8 cellular contexts compared by ENCODE assay signal in the genomic region with DNA sequence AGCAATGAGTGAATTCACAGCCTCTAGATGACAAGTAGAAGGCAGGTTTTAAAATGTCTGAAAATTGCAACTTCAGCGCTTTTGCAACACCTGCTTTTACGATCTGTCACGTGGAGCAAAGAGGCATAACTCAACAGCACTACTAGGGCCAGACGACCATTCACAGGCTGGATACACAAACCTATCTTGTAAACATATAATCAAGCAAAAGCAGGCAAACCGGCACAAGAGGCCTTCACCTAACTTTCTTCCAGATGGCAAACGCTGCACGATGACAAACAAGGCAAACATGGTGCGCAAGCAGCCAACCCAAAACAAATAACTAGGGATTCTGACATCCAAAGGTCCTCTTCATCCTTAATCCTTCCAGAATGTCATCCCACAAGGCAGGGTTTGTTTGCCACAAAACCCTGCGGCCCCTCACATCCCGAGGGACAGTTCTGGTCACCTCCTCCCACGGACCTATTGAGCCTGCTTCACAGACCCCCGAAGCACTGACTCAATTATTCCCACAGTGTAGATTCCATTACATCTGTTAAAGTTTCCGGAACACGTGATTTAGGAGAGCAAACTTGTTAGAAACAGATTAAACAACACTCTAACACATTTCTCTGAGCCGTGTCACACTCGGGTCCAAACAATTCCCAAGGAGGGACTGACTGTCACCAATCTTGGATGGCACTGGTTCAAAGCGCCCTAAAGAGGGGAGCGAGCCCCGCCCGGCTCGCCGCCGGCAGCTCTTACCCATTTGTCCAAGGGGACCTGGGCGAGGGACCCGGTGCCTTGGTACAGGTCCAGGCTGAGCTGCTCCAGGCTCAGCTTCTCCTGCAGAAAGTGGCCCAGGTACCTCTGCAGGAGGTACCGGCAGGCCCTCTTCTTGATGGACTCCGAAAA. TPM values are rescaled to one million over a fixed set of nuclear protein-coding genes. Genes with fewer than 3 reads are reported as not detected.
DNase-seq lines count a peak whose midpoint lies in the region; ATAC-seq and TF ChIP-seq lines count a peak whose summit lies in the region.

No MANE protein-coding gene starts in this region.

- H3K27me3 Mint-ChIP-seq in naive B cell, result no peaks in the 10 kb centered on the region

- H3K27ac Mint-ChIP-seq in naive B cell, result peak overlapping the region; percentile 59 to 94 (median 88)

- H3K4me3 ChIP-seq in NT2/D1 (ENCODE audit: insufficient read length, low read depth), result peak overlapping the region; percentile 79
- H3K4me3 ChIP-seq in esophagus muscularis mucosa, result peak overlapping the region; percentile 89 to 100 (median 94)
- peak overlapping the region; percentile 99 for H3K4me3 ChIP-seq in suprapubic skin

- H3K9ac ChIP-seq in NT2/D1 (ENCODE audit: insufficient read length, low read depth), result peak overlapping the region; percentile 73

- 3% methylated on average over 16 of the region's 27 CpGs for WGBS in esophagus muscularis mucosa
- 2% methylated on average over 18 of the region's 27 CpGs for WGBS in suprapubic skin

- H3K36me3 ChIP-seq in NT2/D1 (ENCODE audit: insufficient read depth, insufficient read length, low read length), result no peaks in the 10 kb centered on the region
- no peaks in the 10 kb centered on the region for H3K36me3 ChIP-seq in esophagus muscularis mucosa
- peaks cover 3% of the 10 kb centered on the region for H3K36me3 ChIP-seq in suprapubic skin

- TF ChIP-seq CTCF in esophagus muscularis mucosa (IDR thresholded peaks at IDR 0.05) (no peak), suprapubic skin (IDR thresholded peaks at IDR 0.05) (no peak)

- intact Hi-C loops in esophagus muscularis mucosa (cut with DNase I), result loop anchor here (2.0 to 10.0 kb wide), 2 partner anchors 28 to 142 kb away; partner anchors contain the start of gene PAPOLA

- H3K27ac ChIP-seq in esophagus muscularis mucosa (replicated peaks in 1 of 4) (peak overlapping the region; percentile 96 to 98 (median 98)), suprapubic skin (peak overlapping the region; percentile 98)

- H3K9me3 Mint-ChIP-seq in naive B cell, result no peaks in the 10 kb centered on the region

- TF ChIP-seq EP300 in esophagus muscularis mucosa (IDR thresholded peaks at IDR 0.05), result no peak
- TF ChIP-seq EP300 in suprapubic skin (IDR thresholded peaks at IDR 0.05), result no peak

- H3K36me3 Mint-ChIP-seq in naive B cell, result no peaks in the 10 kb centered on the region

- ATAC-seq in GM18907 (IDR thresholded peaks at IDR 0.05; ENCODE audit: unreplicated experiment), result peak; percentile 37
- ATAC-seq in HG03439 (IDR thresholded peaks at IDR 0.05; ENCODE audit: unreplicated experiment), result peak; percentile 33
- ATAC-seq in naive B cell (ENCODE audit: low read depth in 2 of 2), result peak; percentile 5 to 12

- H3K4me1 ChIP-seq in NT2/D1 (ENCODE audit: insufficient read depth, insufficient read length) (no peaks in the 10 kb centered on the region), esophagus muscularis mucosa (peaks cover 18 to 45% (median 40%) of the 10 kb centered on the region in 4 donors), suprapubic skin (peaks cover 36% of the 10 kb centered on the region)

- H3K4me3 Mint-ChIP-seq in naive B cell, result peak overlapping the region; percentile 86 to 91 (median 88)

- H3K9me3 ChIP-seq in NT2/D1 (ENCODE audit: insufficient read depth, low read length), result no peaks in the 10 kb centered on the region
- H3K9me3 ChIP-seq in esophagus muscularis mucosa, result no peaks in the 10 kb centered on the region
- no peaks in the 10 kb centered on the region for H3K9me3 ChIP-seq in suprapubic skin

- peaks cover 38 to 44% (median 40%) of the 10 kb centered on the region in 3 donors for H3K4me1 Mint-ChIP-seq in naive B cell

- DNase-seq in AG08395 (ENCODE audit: low spot score), result peak; percentile 15
- DNase-seq in NT2/D1 (ENCODE audit: low read depth, low spot score), result peak; percentile 0
- peak; percentile 27 for DNase-seq in activated T-cell treated with anti-CD3 and anti-CD28 coated beads for 48 hours (ENCODE audit: low read depth)
- no peak for DNase-seq in esophagus muscularis mucosa (ENCODE audit: extremely low spot score)
- DNase-seq in naive B cell, result peak; percentile 39
- DNase-seq in suprapubic skin (ENCODE audit: low spot score in 2 of 2), result peak in 1 of 2 donors; percentile 66

- H3K27me3 ChIP-seq in NT2/D1 (ENCODE audit: insufficient read depth, insufficient read length), result no peaks in the 10 kb centered on the region
- no peaks in the 10 kb centered on the region for H3K27me3 ChIP-seq in esophagus muscularis mucosa
- no peaks in the 10 kb centered on the region for H3K27me3 ChIP-seq in suprapubic skin

- TF ChIP-seq POLR2A in esophagus muscularis mucosa (IDR thresholded peaks at IDR 0.05; ENCODE audit: low read depth), result no peak
- TF ChIP-seq POLR2A in suprapubic skin (IDR thresholded peaks at IDR 0.05), result no peak

RNA-seq across cellular contexts. Expression of gene ATG2B, which starts 0.8 kb away (rescaled TPM):
- total RNA-seq in esophagus muscularis mucosa (10 to 100 TPM; 18.2 to 26.6 (median 23.1) TPM), suprapubic skin (100 to 1,000 TPM in 1 of 4 donors, 10 to 100 TPM in 3; 24.6 to 103 (median 42.8) TPM)
- polyA plus RNA-seq in naive B cell (ENCODE audit: low read depth in 6 of 6), result 1 to 10 TPM; 1.4 to 2.2 (median 1.8) TPM

RNA-seq across cellular contexts. Expression of gene GSKIP, which starts 1.0 kb away (rescaled TPM):
- 10 to 100 TPM; 10.4 to 22.0 (median 13.1) TPM for total RNA-seq in esophagus muscularis mucosa
- polyA plus RNA-seq in naive B cell (ENCODE audit: low read depth in 6 of 6), result 10 to 100 TPM; 19.0 to 31.6 (median 24.0) TPM
- total RNA-seq in suprapubic skin, result 10 to 100 TPM in 3 of 4 donors, 1 to 10 TPM in 1; 7.9 to 50.1 (median 24.7) TPM

RNA-seq across cellular contexts. Expression of gene AK7, which starts 29.6 kb away (rescaled TPM):
- total RNA-seq in esophagus muscularis mucosa (1 to 10 TPM in 2 of 4 donors, under 1 TPM in 2; 0.42 to 3.6 (median 1.8) TPM), suprapubic skin (10 to 100 TPM in 3 of 4 donors, 1 to 10 TPM in 1; 7.4 to 14.3 (median 12.0) TPM)
- polyA plus RNA-seq in naive B cell (ENCODE audit: low read depth in 6 of 6), result under 1 TPM in 1 of 6 donors, not detected in 5; 0.62 TPM
